ENCODE assay signal across 29 cellular contexts in genomic region chr11:14149683-14150082, GRCh38.
"Had no signal": no experiment of that assay in that cellular context is flagged by ENCODE, and none has a peak within 500 bp of the region (broad histone marks: within the 10 kb centered on the region; RNA-seq: fewer than 3 reads in every experiment).

No MANE protein-coding gene starts in this region.

- H3K27me3 Mint-ChIP-seq: activated CD4-positive, alpha-beta memory T cell treated with anti-CD3 and anti-CD28 coated beads for 36 hours; activated naive CD4-positive, alpha-beta T cell treated with anti-CD3 and anti-CD28 coated beads, Interleukin-2, amount 50 U/mL, for 24 hours; activated naive CD8-positive, alpha-beta T cell treated with anti-CD3 and anti-CD28 coated beads for 36 hours; activated naive CD8-positive, alpha-beta T cell treated with anti-CD3 and anti-CD28 coated beads, Interleukin-2, amount 50 U/mL, for 24 hours had no signal

- H3K27ac Mint-ChIP-seq: activated CD4-positive, alpha-beta memory T cell treated with anti-CD3 and anti-CD28 coated beads for 36 hours; activated CD8-positive, alpha-beta memory T cell treated with anti-CD3 and anti-CD28 coated beads, Interleukin-2, amount 10 ng/mL, durations not matched to agents 7 days and 5 days; activated naive CD4-positive, alpha-beta T cell treated with anti-CD3 and anti-CD28 coated beads for 36 hours; activated naive CD4-positive, alpha-beta T cell treated with anti-CD3 and anti-CD28 coated beads, Interleukin-2, amount 50 U/mL, for 24 hours; activated naive CD8-positive, alpha-beta T cell treated with anti-CD3 and anti-CD28 coated beads for 36 hours; activated naive CD8-positive, alpha-beta T cell treated with anti-CD3 and anti-CD28 coated beads, Interleukin-2, amount 50 U/mL, for 24 hours; activated T-helper 1 cell treated with anti-CD3 and anti-CD28 coated beads, Interleukin-12 subunit alpha, Interleukin-12 subunit beta, Interleukin-2, Interleukin-4 antibody, amounts not matched to agents 30 ng/mL and 10 ng/mL and 1 ng/mL, durations not matched to agents 14 hours and 24 hours and 36 hours; activated T-helper 2 cell treated with anti-CD3 and anti-CD28 coated beads, Interferon-gamma antibody, Interleukin-2, Interleukin-4, amounts not matched to agents 10 μg/mL and 5 μg/mL and 100 μg/mL, durations not matched to agents 14 hours and 24 hours and 36 hours; effector memory CD8-positive, alpha-beta T cell; WTC11 had no signal

- H3K4me3 Mint-ChIP-seq: activated CD4-positive, alpha-beta memory T cell treated with anti-CD3 and anti-CD28 coated beads for 36 hours; activated CD8-positive, alpha-beta memory T cell treated with anti-CD3 and anti-CD28 coated beads, Interleukin-2, amount 10 ng/mL, durations not matched to agents 7 days and 5 days; activated CD8-positive, alpha-beta T cell treated with anti-CD3 and anti-CD28 coated beads, Interleukin-2, amount 10 ng/mL, durations not matched to agents 7 days and 5 days; activated naive CD4-positive, alpha-beta T cell treated with anti-CD3 and anti-CD28 coated beads for 36 hours; activated naive CD4-positive, alpha-beta T cell treated with anti-CD3 and anti-CD28 coated beads, Interleukin-2, amount 50 U/mL, for 24 hours; activated naive CD8-positive, alpha-beta T cell treated with anti-CD3 and anti-CD28 coated beads for 36 hours; activated naive CD8-positive, alpha-beta T cell treated with anti-CD3 and anti-CD28 coated beads, Interleukin-2, amount 50 U/mL, for 24 hours; activated T-helper 1 cell treated with anti-CD3 and anti-CD28 coated beads, Interleukin-12 subunit alpha, Interleukin-12 subunit beta, Interleukin-2, Interleukin-4 antibody, amounts not matched to agents 30 ng/mL and 10 ng/mL and 1 ng/mL, durations not matched to agents 14 hours and 24 hours and 36 hours; effector memory CD8-positive, alpha-beta T cell; WTC11 had no signal

- H3K36me3 Mint-ChIP-seq: activated CD8-positive, alpha-beta memory T cell treated with anti-CD3 and anti-CD28 coated beads, Interleukin-2, amount 10 ng/mL, durations not matched to agents 7 days and 5 days; activated naive CD8-positive, alpha-beta T cell treated with anti-CD3 and anti-CD28 coated beads for 36 hours had no signal

- H3K4me1 Mint-ChIP-seq: WTC11 had no signal

- H3K9me3 Mint-ChIP-seq: effector memory CD8-positive, alpha-beta T cell had no signal

- ATAC-seq: activated CD8-positive, alpha-beta memory T cell treated with anti-CD3 and anti-CD28 coated beads, Interleukin-2, amount 10 ng/mL, durations not matched to agents 7 days and 5 days; activated CD8-positive, alpha-beta T cell treated with anti-CD3 and anti-CD28 coated beads, Interleukin-2, amount 10 ng/mL, durations not matched to agents 7 days and 5 days; activated naive CD8-positive, alpha-beta T cell treated with anti-CD3 and anti-CD28 coated beads, Interleukin-2, amount 50 U/mL, for 24 hours; body of pancreas; effector memory CD8-positive, alpha-beta T cell; gastroesophageal sphincter; WTC11 had no signal

- DNase-seq: activated CD4-positive, alpha-beta memory T cell treated with anti-CD3 and anti-CD28 coated beads for 36 hours; activated CD4-positive, alpha-beta T cell treated with anti-CD3 and anti-CD28 coated beads for 1 hour; activated CD4-positive, alpha-beta T cell treated with anti-CD3 and anti-CD28 coated beads for 48 hours; activated CD8-positive, alpha-beta memory T cell treated with anti-CD3 and anti-CD28 coated beads, Interleukin-2, amount 10 ng/mL, durations not matched to agents 7 days and 5 days; activated CD8-positive, alpha-beta memory T cell treated with anti-CD3 and anti-CD28 coated beads, Interleukin-2, amount 50 U/mL, for 4 hours; activated CD8-positive, alpha-beta T cell treated with anti-CD3 and anti-CD28 coated beads, Interleukin-2, amount 10 ng/mL, durations not matched to agents 7 days and 5 days; activated effector memory CD4-positive, alpha-beta T cell treated with anti-CD3 and anti-CD28 coated beads, Interleukin-2, amount 50 U/mL, for 16 hours; activated naive CD4-positive, alpha-beta T cell treated with anti-CD3 and anti-CD28 coated beads for 36 hours; activated naive CD8-positive, alpha-beta T cell treated with anti-CD3 and anti-CD28 coated beads for 36 hours; activated naive CD8-positive, alpha-beta T cell treated with anti-CD3 and anti-CD28 coated beads, Interleukin-2, amount 50 U/mL, for 24 hours; activated T-cell treated with anti-CD3 and anti-CD28 coated beads, Interleukin-2, amount 50 U/mL, for 1 hour; activated T-cell treated with anti-CD3 and anti-CD28 coated beads, Interleukin-2, amount 50 U/mL, for 48 hours; adrenal gland; amygdala; aorta; body of pancreas; caudate nucleus; cortex of kidney; dermis blood vessel endothelial cell; effector CD4-positive, alpha-beta T cell; effector memory CD8-positive, alpha-beta T cell; esophagus squamous epithelium; foreskin melanocyte; T-helper 2 cell had no signal
